In the genomic region with DNA sequence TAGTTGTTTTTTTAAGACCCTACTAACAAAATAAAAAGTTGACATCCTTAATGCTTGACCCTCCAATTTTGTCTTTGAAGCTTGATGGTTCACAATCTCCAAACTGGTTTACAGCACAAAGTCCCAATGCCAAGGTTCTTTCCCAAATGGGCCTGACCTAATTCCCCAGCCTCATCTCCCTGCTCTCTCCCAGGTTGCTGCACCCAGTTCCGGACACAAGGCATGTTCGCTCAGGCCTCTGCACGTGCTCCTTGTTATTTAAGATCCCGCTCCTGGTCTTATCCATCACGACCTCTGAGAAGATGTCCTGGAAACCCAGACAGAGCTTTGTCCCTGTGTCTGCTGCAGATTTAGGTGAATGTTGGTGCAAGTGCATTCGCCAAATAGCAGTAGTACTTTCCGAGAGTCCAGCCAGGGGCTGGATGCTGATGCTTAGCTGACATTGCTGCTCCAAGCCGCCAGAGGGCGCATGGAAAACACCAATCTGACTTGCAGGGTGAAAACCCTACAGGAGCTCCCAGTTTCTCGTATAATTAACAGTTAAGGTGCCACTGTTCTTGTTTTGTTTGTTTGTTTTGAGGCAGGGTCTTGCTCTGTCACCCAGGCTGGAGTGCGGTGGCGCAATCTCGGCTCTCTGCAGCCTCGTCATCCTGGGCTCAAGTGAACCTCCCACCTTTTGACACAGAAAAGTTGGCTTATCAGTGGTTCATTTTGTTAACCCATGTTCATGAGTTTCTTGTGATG, we compare ENCODE assay signal across 8 cellular contexts. TPM values are rescaled to one million over a fixed set of nuclear protein-coding genes. Genes with fewer than 3 reads are reported as not detected.
DNase-seq lines count a peak whose midpoint lies in the region; ATAC-seq and TF ChIP-seq lines count a peak whose summit lies in the region.

No MANE protein-coding gene starts in this region.

- CTCF ChIA-PET in Panc1 (lab: Charles Lee) = interaction anchor here (0.5 to 2.3 kb wide), 12 partner anchors 10 to 221 kb away, joined by 3 to 24 read pairs (median 4); a partner anchor contains a TSS

- H3K9ac ChIP-seq in fibroblast of lung (ENCODE audit: insufficient read depth, low read length) = no peak overlapping the region

- H3K4me3 Mint-ChIP-seq in activated T-cell treated with anti-CD3 and anti-CD28 coated beads, Interleukin-2, amount 50 U/mL, for 4 hours = no peak overlapping the region
- no peak overlapping the region for H3K4me3 Mint-ChIP-seq in neural crest cell
- no peak overlapping the region for H3K4me3 Mint-ChIP-seq in stimulated activated naive CD8-positive, alpha-beta T cell treated with anti-CD3 and anti-CD28 coated beads, Interleukin-15, amount 100 ng/mL, for 72 hours

- H3K36me3 ChIP-seq in Panc1 (ENCODE audit: control insufficient read depth, insufficient read depth, low read length) (no peaks in the 10 kb centered on the region), fibroblast of lung (ENCODE audit: control insufficient read depth, insufficient read depth, low read length) (no peaks in the 10 kb centered on the region)

- no peaks in the 10 kb centered on the region for H3K4me1 ChIP-seq in Panc1 (ENCODE audit: control insufficient read depth, insufficient read depth, low read length)
- no peaks in the 10 kb centered on the region for H3K4me1 ChIP-seq in fibroblast of lung (ENCODE audit: control insufficient read depth, extremely low read depth, insufficient read depth, low read length)

- peaks cover 19% of the 10 kb centered on the region for H3K4me1 Mint-ChIP-seq in activated T-cell treated with anti-CD3 and anti-CD28 coated beads, Interleukin-2, amount 50 U/mL, for 4 hours (ENCODE audit: low read depth)
- peaks cover 5% of the 10 kb centered on the region for H3K4me1 Mint-ChIP-seq in neural crest cell
- peaks cover 31% of the 10 kb centered on the region for H3K4me1 Mint-ChIP-seq in stimulated activated naive CD8-positive, alpha-beta T cell treated with anti-CD3 and anti-CD28 coated beads, Interleukin-15, amount 100 ng/mL, for 72 hours

- no peaks in the 10 kb centered on the region for H3K9me3 ChIP-seq in Panc1 (ENCODE audit: control insufficient read depth, insufficient read depth, low read depth, low read length)
- H3K9me3 ChIP-seq in fibroblast of lung (ENCODE audit: control insufficient read depth, insufficient read depth, low read depth, low read length) = no peaks in the 10 kb centered on the region

- H2AFZ ChIP-seq in fibroblast of lung (ENCODE audit: low read length) = no peak overlapping the region

- H3K27ac Mint-ChIP-seq in neural crest cell (ENCODE audit: unreplicated experiment) = peak overlapping the region; percentile 57
- no peak overlapping the region for H3K27ac Mint-ChIP-seq in stimulated activated naive CD8-positive, alpha-beta T cell treated with anti-CD3 and anti-CD28 coated beads, Interleukin-15, amount 100 ng/mL, for 72 hours

- DNase-seq in DMS153 (lab: John Stamatoyannopoulos, UW) (peak; percentile 9), HuH-7 (ENCODE audit: low spot score) (peak; percentile 85), Panc1 (ENCODE audit: low read depth, low spot score) (no peak), fibroblast of lung (ENCODE audit: low read depth in 2 of 2) (peak; percentile 49 to 75), neural crest cell (ENCODE audit: low read depth, low spot score) (peak; percentile 79)
- peak; percentile 80 for DNase-seq in activated T-cell treated with anti-CD3 and anti-CD28 coated beads, Interleukin-2, amount 50 U/mL, for 4 hours
- DNase-seq in stimulated activated naive CD8-positive, alpha-beta T cell treated with anti-CD3 and anti-CD28 coated beads, Interleukin-15, amount 100 ng/mL, for 72 hours = peak; percentile 66 to 75

- intact Hi-C loops in Panc1 (cut with micrococcal nuclease; ENCODE audit: unreplicated experiment) = loop anchor here (1.0 kb wide), 1 partner anchor 72 kb away; no protein-coding TSS in a partner anchor

- no peaks in the 10 kb centered on the region for H3K79me2 ChIP-seq in fibroblast of lung (ENCODE audit: control insufficient read depth, insufficient read depth, low read length)

- H3K9me3 Mint-ChIP-seq in activated T-cell treated with anti-CD3 and anti-CD28 coated beads, Interleukin-2, amount 50 U/mL, for 4 hours = no peaks in the 10 kb centered on the region
- peaks cover 2% of the 10 kb centered on the region for H3K9me3 Mint-ChIP-seq in neural crest cell
- no peaks in the 10 kb centered on the region for H3K9me3 Mint-ChIP-seq in stimulated activated naive CD8-positive, alpha-beta T cell treated with anti-CD3 and anti-CD28 coated beads, Interleukin-15, amount 100 ng/mL, for 72 hours

- ATAC-seq in Panc1 (peak; percentile 92), HG03469 (IDR thresholded peaks at IDR 0.05; ENCODE audit: unreplicated experiment) (no peak)
- peak; percentile 86 to 87 for ATAC-seq in activated T-cell treated with anti-CD3 and anti-CD28 coated beads, Interleukin-2, amount 50 U/mL, for 4 hours
- peak; percentile 80 for ATAC-seq in stimulated activated naive CD8-positive, alpha-beta T cell treated with anti-CD3 and anti-CD28 coated beads, Interleukin-15, amount 100 ng/mL, for 72 hours

- no peak overlapping the region for H3K27ac ChIP-seq in Panc1 (ENCODE audit: low read length)
- H3K27ac ChIP-seq in fibroblast of lung (ENCODE audit: insufficient read depth, low read length) = no peak overlapping the region

- POLR2A ChIA-PET in Panc1 (lab: Charles Lee) = interaction anchor here (0.8 kb wide), 1 partner anchor 72 kb away, joined by 3 read pairs; no protein-coding TSS in a partner anchor

- no peaks in the 10 kb centered on the region for H4K20me1 ChIP-seq in fibroblast of lung (ENCODE audit: control insufficient read depth, extremely low read depth, insufficient read depth, low read length)

- no peaks in the 10 kb centered on the region for H3K27me3 Mint-ChIP-seq in activated T-cell treated with anti-CD3 and anti-CD28 coated beads, Interleukin-2, amount 50 U/mL, for 4 hours (ENCODE audit: low read depth)
- H3K27me3 Mint-ChIP-seq in neural crest cell (ENCODE audit: low read depth) = peaks cover 28% of the 10 kb centered on the region
- no peaks in the 10 kb centered on the region for H3K27me3 Mint-ChIP-seq in stimulated activated naive CD8-positive, alpha-beta T cell treated with anti-CD3 and anti-CD28 coated beads, Interleukin-15, amount 100 ng/mL, for 72 hours

- no TSS peak for BruUV-seq in Panc1 (replicated peaks; lab: Mats Ljungman, UMichigan)

- no peak overlapping the region for H3K4me2 ChIP-seq in fibroblast of lung (ENCODE audit: extremely low read depth, insufficient read depth, low read length)

- H3K27me3 ChIP-seq in Panc1 (ENCODE audit: control insufficient read depth, insufficient read depth, low read length) = no peaks in the 10 kb centered on the region
- no peaks in the 10 kb centered on the region for H3K27me3 ChIP-seq in fibroblast of lung (ENCODE audit: control insufficient read depth, insufficient read depth, low read length)

- H3K4me3 ChIP-seq in Panc1 (ENCODE audit: low read depth in 2 of 2, low read length in 2 of 2) = no peak overlapping the region
- H3K4me3 ChIP-seq in fibroblast of lung (replicated peaks in 1 of 4; ENCODE audit: control extremely low read depth in 1 of 4, insufficient read depth in 1 of 4, low read depth in 3 of 4, low read length in 4 of 4) = no peak overlapping the region

- in situ Hi-C loops in Panc1 (cut with HindIII; ENCODE audit: low pct_unique_long_range_greater_than_20kb, low sequenced_read_pairs) = no loop called here

- peaks cover 2% of the 10 kb centered on the region for H3K36me3 Mint-ChIP-seq in activated T-cell treated with anti-CD3 and anti-CD28 coated beads, Interleukin-2, amount 50 U/mL, for 4 hours (ENCODE audit: insufficient read depth)
- H3K36me3 Mint-ChIP-seq in neural crest cell (ENCODE audit: low read depth) = no peaks in the 10 kb centered on the region

- TF ChIP-seq CTCF in Panc1 (IDR thresholded peaks at IDR 0.05) = peak; percentile 86
- peak; percentile 97 for TF ChIP-seq CTCF in fibroblast of lung (conservative IDR thresholded peaks at IDR 0.05 in 1 of 2, IDR thresholded peaks at IDR 0.05 in 1 of 2; ENCODE audit: low read depth in 1 of 2, low read length in 2 of 2)
- TF ChIP-seq CTCF in neural crest cell (conservative IDR thresholded peaks at IDR 0.05) = peak; percentile 95

RNA-seq across cellular contexts. Expression of a gene that starts 18.5 kb away (rescaled TPM):
- total RNA-seq in Panc1 (2021; ENCODE audit: unreplicated experiment) (0.46 TPM), fibroblast of lung (0.50 and 0.51 TPM in 2 replicates), neural crest cell (0.50 and 0.89 TPM in 2 replicates)
- 0.78 TPM for polyA plus RNA-seq in Panc1 (2012; ENCODE audit: insufficient read length)
- total RNA-seq in activated T-cell treated with anti-CD3 and anti-CD28 coated beads, Interleukin-2, amount 50 U/mL, for 4 hours = 1 to 10 TPM; 1.5 to 3.1 (median 2.2) TPM
- polyA plus RNA-seq in fibroblast of lung = 0.35 and 1.4 TPM in 2 replicates
- 0.38 and 1.9 TPM in 2 replicates for polyA plus RNA-seq in fibroblast of lung (2012)
- polyA minus RNA-seq in fibroblast of lung (ENCODE audit: low replicate concordance) = 1.0 and 1.9 TPM in 2 replicates

RNA-seq across cellular contexts. Expression of a gene that starts 32.2 kb away (rescaled TPM):
- total RNA-seq in Panc1 (2021; ENCODE audit: unreplicated experiment) (not detected), fibroblast of lung (not detected in 2 replicates), neural crest cell (not detected in 2 replicates)
- polyA plus RNA-seq in Panc1 (2012; ENCODE audit: insufficient read length) = not detected
- not detected for total RNA-seq in activated T-cell treated with anti-CD3 and anti-CD28 coated beads, Interleukin-2, amount 50 U/mL, for 4 hours
- polyA plus RNA-seq in fibroblast of lung = not detected in 2 replicates
- polyA plus RNA-seq in fibroblast of lung (2012) = not detected in 2 replicates
- not detected in 2 replicates for polyA minus RNA-seq in fibroblast of lung (ENCODE audit: low replicate concordance)

RNA-seq across cellular contexts. Expression of a gene that starts 57.6 kb away (rescaled TPM):
- total RNA-seq in Panc1 (2021; ENCODE audit: unreplicated experiment) (6.7 TPM), fibroblast of lung (22.3 and 35.8 TPM in 2 replicates), neural crest cell (13.3 and 14.3 TPM in 2 replicates)
- polyA plus RNA-seq in Panc1 (2012; ENCODE audit: insufficient read length) = 5.2 TPM
- 10 to 100 TPM; 17.0 to 33.7 (median 26.2) TPM for total RNA-seq in activated T-cell treated with anti-CD3 and anti-CD28 coated beads, Interleukin-2, amount 50 U/mL, for 4 hours
- polyA plus RNA-seq in fibroblast of lung = 1.8 and 4.4 TPM in 2 replicates
- polyA plus RNA-seq in fibroblast of lung (2012) = 4.1 and 13.6 TPM in 2 replicates
- 2.2 and 9.1 TPM in 2 replicates for polyA minus RNA-seq in fibroblast of lung (ENCODE audit: low replicate concordance)
